In the genomic region with DNA sequence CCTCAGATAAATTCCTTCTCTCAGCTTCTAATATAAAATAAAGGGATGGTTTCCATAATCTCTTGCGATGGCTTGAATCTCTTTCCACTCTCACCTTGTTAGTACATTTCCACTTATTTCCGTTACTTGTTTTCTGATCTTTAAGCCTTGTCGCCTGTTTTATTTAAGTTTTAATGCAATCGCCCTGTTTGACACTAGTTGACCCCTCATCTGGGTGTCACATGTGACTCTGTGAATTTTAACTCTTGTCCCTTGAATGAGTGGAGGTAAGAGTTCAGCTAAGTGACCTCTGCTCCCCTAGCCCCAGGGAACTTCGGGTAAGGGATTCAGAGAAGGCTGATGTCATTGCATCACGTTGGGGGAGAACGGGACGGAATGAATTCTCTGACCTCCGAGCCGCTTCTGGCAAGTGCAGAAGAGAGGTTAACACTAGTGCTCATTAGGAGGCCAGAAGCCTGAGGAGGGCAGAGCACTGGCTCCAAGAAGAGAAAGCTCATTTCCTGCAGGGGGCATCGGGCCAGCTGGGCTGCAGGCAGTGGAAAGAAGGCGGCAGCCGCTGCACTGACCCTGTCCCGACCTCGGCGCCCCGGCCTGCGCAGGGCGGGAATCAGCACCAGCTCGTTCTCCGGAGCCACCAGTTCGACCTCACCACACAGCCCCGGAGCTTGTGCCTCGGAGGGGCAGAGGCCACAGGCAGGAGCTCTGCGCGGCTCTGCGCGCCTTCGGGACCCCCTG, we compare ENCODE assay signal across 8 cellular contexts.
DNase-seq lines count a peak whose midpoint lies in the region; ATAC-seq and TF ChIP-seq lines count a peak whose summit lies in the region.

No MANE protein-coding gene starts in this region.

- H3K27ac Mint-ChIP-seq in dendritic cell treated with granulocyte-macrophage colony-stimulating factor and Interleukin-4, amounts not matched to agents 40 ng/mL and 50 ng/mL, for 4 days, result peak overlapping the region; percentile 86

- peak overlapping the region; percentile 93 for H3K4me3 Mint-ChIP-seq in dendritic cell treated with granulocyte-macrophage colony-stimulating factor and Interleukin-4, amounts not matched to agents 40 ng/mL and 50 ng/mL, for 4 days

- DNase-seq in NCI-H524 (lab: John Stamatoyannopoulos, UW) (peak; percentile 13 to 63), NCI-H524 treated with DMSO at 0.1 percent for 48 hours (lab: John Stamatoyannopoulos, UW) (no peak), HUDEP-2 (lab: John Stamatoyannopoulos, UW; ENCODE audit: unreplicated experiment in 76 of 76) (peak in 65 of 76 experiments; percentile 13 to 90 (median 51)), left kidney (ENCODE audit: low read depth, low spot score) (peak; percentile 90)
- peak; percentile 61 for DNase-seq in stimulated activated CD8-positive, alpha-beta memory T cell treated with anti-CD3 and anti-CD28 coated beads, Interleukin-4, amount 100 ng/mL, for 48 hours

- peaks cover 12% of the 10 kb centered on the region for H3K36me3 Mint-ChIP-seq in dendritic cell treated with granulocyte-macrophage colony-stimulating factor and Interleukin-4, amounts not matched to agents 40 ng/mL and 50 ng/mL, for 4 days (ENCODE audit: low read depth)

- intact Hi-C loops in dendritic cell treated with granulocyte-macrophage colony-stimulating factor and Interleukin-4, amounts not matched to agents 40 ng/mL and 50 ng/mL, for 4 days (cut with micrococcal nuclease), result loop anchor here (2.0 to 10.0 kb wide), 2 partner anchors 77 to 169 kb away; no protein-coding TSS in a partner anchor

- H3K4me1 Mint-ChIP-seq in dendritic cell treated with granulocyte-macrophage colony-stimulating factor and Interleukin-4, amounts not matched to agents 40 ng/mL and 50 ng/mL, for 4 days (ENCODE audit: low read depth), result peaks cover 56% of the 10 kb centered on the region

- H3K27me3 Mint-ChIP-seq in dendritic cell treated with granulocyte-macrophage colony-stimulating factor and Interleukin-4, amounts not matched to agents 40 ng/mL and 50 ng/mL, for 4 days, result peaks cover 3% of the 10 kb centered on the region

- no peaks in the 10 kb centered on the region for H3K9me3 Mint-ChIP-seq in dendritic cell treated with granulocyte-macrophage colony-stimulating factor and Interleukin-4, amounts not matched to agents 40 ng/mL and 50 ng/mL, for 4 days

- ATAC-seq in GM21515 (IDR thresholded peaks at IDR 0.05; ENCODE audit: unreplicated experiment), result peak; percentile 26
- peak; percentile 62 for ATAC-seq in SK-N-SH treated with all-trans-retinoic acid at 6 μM for 48 hours

TF ChIP-seq in SK-N-SH treated with all-trans-retinoic acid at 6 μM for 48 hours, 23 proteins besides CTCF, POLR2A, EP300 and RAD21:
- TF ChIP-seq ZFP30 (CRISPR knock-in tag; IDR thresholded peaks at IDR 0.05), result no peak
- TF ChIP-seq ZNF70 (CRISPR knock-in tag; IDR thresholded peaks at IDR 0.05), result no peak
- no peak for TF ChIP-seq SNAI2 (CRISPR knock-in tag; IDR thresholded peaks at IDR 0.05)
- no peak for TF ChIP-seq ZNF565 (CRISPR knock-in tag; conservative IDR thresholded peaks at IDR 0.05; ENCODE audit: low read depth)
- TF ChIP-seq TCF4 (CRISPR knock-in tag; IDR thresholded peaks at IDR 0.05; ENCODE audit: borderline replicate concordance), result no peak
- no peak for TF ChIP-seq GLIS3 (CRISPR knock-in tag; IDR thresholded peaks at IDR 0.05)
- TF ChIP-seq, protein P1, sequence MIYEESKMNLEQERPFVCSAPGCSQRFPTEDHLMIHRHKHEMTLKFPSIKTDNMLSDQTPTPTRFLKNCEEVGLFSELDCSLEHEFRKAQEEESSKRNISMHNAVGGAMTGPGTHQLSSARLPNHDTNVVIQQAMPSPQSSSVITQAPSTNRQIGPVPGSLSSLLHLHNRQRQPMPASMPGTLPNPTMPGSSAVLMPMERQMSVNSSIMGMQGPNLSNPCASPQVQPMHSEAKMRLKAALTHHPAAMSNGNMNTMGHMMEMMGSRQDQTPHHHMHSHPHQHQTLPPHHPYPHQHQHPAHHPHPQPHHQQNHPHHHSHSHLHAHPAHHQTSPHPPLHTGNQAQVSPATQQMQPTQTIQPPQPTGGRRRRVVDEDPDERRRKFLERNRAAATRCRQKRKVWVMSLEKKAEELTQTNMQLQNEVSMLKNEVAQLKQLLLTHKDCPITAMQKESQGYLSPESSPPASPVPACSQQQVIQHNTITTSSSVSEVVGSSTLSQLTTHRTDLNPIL (CRISPR knock-in tag; IDR thresholded peaks at IDR 0.05; ENCODE audit: low read depth), result no peak
- TF ChIP-seq OSR1 (CRISPR knock-in tag; IDR thresholded peaks at IDR 0.05), result no peak
- TF ChIP-seq TOX (CRISPR knock-in tag; IDR thresholded peaks at IDR 0.05; ENCODE audit: borderline replicate concordance), result no peak
- no peak for TF ChIP-seq PPARA (CRISPR knock-in tag; IDR thresholded peaks at IDR 0.05; ENCODE audit: borderline replicate concordance)
- no peak for TF ChIP-seq RARB (CRISPR knock-in tag; IDR thresholded peaks at IDR 0.05)
- no peak for TF ChIP-seq ZC3H10 (CRISPR knock-in tag; IDR thresholded peaks at IDR 0.05)
- TF ChIP-seq, protein P2, sequence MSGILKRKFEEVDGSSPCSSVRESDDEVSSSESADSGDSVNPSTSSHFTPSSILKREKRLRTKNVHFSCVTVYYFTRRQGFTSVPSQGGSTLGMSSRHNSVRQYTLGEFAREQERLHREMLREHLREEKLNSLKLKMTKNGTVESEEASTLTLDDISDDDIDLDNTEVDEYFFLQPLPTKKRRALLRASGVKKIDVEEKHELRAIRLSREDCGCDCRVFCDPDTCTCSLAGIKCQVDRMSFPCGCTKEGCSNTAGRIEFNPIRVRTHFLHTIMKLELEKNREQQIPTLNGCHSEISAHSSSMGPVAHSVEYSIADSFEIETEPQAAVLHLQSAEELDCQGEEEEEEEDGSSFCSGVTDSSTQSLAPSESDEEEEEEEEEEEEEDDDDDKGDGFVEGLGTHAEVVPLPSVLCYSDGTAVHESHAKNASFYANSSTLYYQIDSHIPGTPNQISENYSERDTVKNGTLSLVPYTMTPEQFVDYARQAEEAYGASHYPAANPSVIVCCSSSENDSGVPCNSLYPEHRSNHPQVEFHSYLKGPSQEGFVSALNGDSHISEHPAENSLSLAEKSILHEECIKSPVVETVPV (CRISPR knock-in tag; IDR thresholded peaks at IDR 0.05), result no peak
